8 cellular contexts compared by ENCODE assay signal in the genomic region with DNA sequence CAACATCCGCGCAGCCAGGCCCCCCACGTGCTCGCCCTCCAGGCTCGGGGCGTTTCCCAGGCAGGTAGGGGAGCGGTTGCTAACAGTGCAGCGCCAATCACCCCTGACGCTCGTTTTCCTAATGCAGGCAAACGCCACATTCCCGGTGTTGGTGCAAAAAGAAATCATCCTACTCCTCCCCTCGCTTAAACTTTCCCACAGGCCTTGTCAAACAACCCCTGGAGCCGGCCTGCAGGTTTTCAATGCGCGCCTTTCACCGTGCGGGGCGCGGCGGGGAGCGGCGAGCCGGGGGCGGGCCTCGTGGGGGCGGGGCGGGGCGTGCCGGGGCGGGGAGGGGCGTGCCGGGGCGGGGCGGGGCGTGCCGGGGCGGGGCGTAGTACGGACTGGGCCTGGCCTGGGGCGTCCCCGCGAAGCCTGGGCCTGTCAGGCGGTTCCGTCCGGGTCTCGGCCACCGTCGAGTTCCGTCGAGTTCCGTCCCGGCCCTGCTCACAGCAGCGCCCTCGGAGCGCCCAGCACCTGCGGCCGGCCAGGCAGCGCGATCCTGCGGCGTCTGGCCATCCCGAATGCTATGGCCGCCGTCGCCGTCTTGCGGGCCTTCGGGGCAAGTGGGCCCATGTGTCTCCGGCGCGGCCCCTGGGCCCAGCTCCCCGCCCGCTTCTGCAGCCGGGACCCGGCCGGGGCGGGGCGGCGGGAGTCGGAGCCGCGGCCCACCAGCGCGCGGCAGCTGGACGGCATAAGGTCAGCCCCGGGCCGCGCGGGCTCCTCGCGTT. TPM values are rescaled to one million over a fixed set of nuclear protein-coding genes. Genes with fewer than 3 reads are reported as not detected.
A peak's percentile ranks its signal among the peaks of the same experiment; 100 is the strongest.
DNase-seq lines count a peak whose midpoint lies in the region; ATAC-seq and TF ChIP-seq lines count a peak whose summit lies in the region.

A gene with protein sequence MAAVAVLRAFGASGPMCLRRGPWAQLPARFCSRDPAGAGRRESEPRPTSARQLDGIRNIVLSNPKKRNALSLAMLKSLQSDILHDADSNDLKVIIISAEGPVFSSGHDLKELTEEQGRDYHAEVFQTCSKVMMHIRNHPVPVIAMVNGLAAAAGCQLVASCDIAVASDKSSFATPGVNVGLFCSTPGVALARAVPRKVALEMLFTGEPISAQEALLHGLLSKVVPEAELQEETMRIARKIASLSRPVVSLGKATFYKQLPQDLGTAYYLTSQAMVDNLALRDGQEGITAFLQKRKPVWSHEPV (plus strand): TSS at position 374 of the 770 bp plus-strand sequence. CDS start 195 bp downstream, at position 569.

- TF ChIP-seq POLR2A in breast epithelium (IDR thresholded peaks at IDR 0.05), result no peak

- DNase-seq in NCI-H82 (lab: John Stamatoyannopoulos, UW) (peak; percentile 31), NCI-H82 treated with DMSO at 0.1 percent for 48 hours (lab: John Stamatoyannopoulos, UW; ENCODE audit: unreplicated experiment) (no peak), breast epithelium (ENCODE audit: low spot score in 2 of 2) (peak in 1 of 2 donors; percentile 65), iPS-NIHi7 (ENCODE audit: extremely low spot score) (peak; percentile 85), A172 (ENCODE audit: low spot score) (no peak)
- peak; percentile 8 for DNase-seq in T-helper 2 cell treated with Interferon-gamma antibody and Interleukin-4, amounts not matched to agents 5 μg/mL and 100 μg/mL, for 36 hours (ENCODE audit: low spot score)
- peak; percentile 21 to 25 for DNase-seq in stimulated activated CD4-positive, alpha-beta T cell treated with anti-CD3 and anti-CD28 coated beads, Interleukin-15, amount 100 ng/mL, for 48 hours (ENCODE audit: low read depth in 2 of 2)

- H3K27me3 Mint-ChIP-seq in T-helper 2 cell treated with Interferon-gamma antibody and Interleukin-4, amounts not matched to agents 5 μg/mL and 100 μg/mL, for 36 hours (ENCODE audit: low read depth), result peaks cover 36% of the 10 kb centered on the region

- H3K4me1 Mint-ChIP-seq in T-helper 2 cell treated with Interferon-gamma antibody and Interleukin-4, amounts not matched to agents 5 μg/mL and 100 μg/mL, for 36 hours (ENCODE audit: low read depth), result no peaks in the 10 kb centered on the region

- H3K36me3 ChIP-seq in breast epithelium, result no peaks in the 10 kb centered on the region

- H3K4me3 ChIP-seq in breast epithelium, result peak within 1 kb of the TSS; percentile 48 to 86 (median 74)

- peaks cover 6% of the 10 kb centered on the region for H3K9me3 Mint-ChIP-seq in T-helper 2 cell treated with Interferon-gamma antibody and Interleukin-4, amounts not matched to agents 5 μg/mL and 100 μg/mL, for 36 hours

- no peak within 1 kb of the TSS for H3K27ac Mint-ChIP-seq in T-helper 2 cell treated with Interferon-gamma antibody and Interleukin-4, amounts not matched to agents 5 μg/mL and 100 μg/mL, for 36 hours

- peak within 1 kb of the TSS; percentile 35 for H3K4me3 Mint-ChIP-seq in T-helper 2 cell treated with Interferon-gamma antibody and Interleukin-4, amounts not matched to agents 5 μg/mL and 100 μg/mL, for 36 hours

- H3K9me3 ChIP-seq in breast epithelium, result no peaks in the 10 kb centered on the region

- peak; percentile 58 for ATAC-seq in HG03064 (IDR thresholded peaks at IDR 0.05; ENCODE audit: low read depth, unreplicated experiment)

- H3K4me1 ChIP-seq in breast epithelium, result no peaks in the 10 kb centered on the region

- no peaks in the 10 kb centered on the region for H3K36me3 Mint-ChIP-seq in T-helper 2 cell treated with Interferon-gamma antibody and Interleukin-4, amounts not matched to agents 5 μg/mL and 100 μg/mL, for 36 hours (ENCODE audit: low read depth)

- TF ChIP-seq CTCF in breast epithelium (IDR thresholded peaks at IDR 0.05), result no peak

- no peaks in the 10 kb centered on the region for H3K27me3 ChIP-seq in breast epithelium

- H3K27ac ChIP-seq in breast epithelium, result peak within 1 kb of the TSS; percentile 86 to 88

- intact Hi-C loops in breast epithelium (cut with DNase I; ENCODE audit: low total_unique reads), result no loop called here

RNA-seq across cellular contexts. Expression of the gene that starts here (rescaled TPM):
- 100 to 1,000 TPM in 2 of 3 donors, 10 to 100 TPM in 1; 62.6 to 256 (median 132) TPM for total RNA-seq in breast epithelium
- total RNA-seq in A172 (2014; rRNA removed; shearing (Covaris generic)), result not detected in 2 replicates

Comparison
In these comparisons a context has a peak if more than half of its experiments do, and no peak if none do; other contexts are left out.
1. RNA of the gene that starts here (total RNA-seq): 62.6 to 256 TPM in breast epithelium; not detected in A172; every median in the first group is over 10 times any median in the second.
2. DNase-seq: peak in NCI-H82 (single experiment), T-helper 2 cell treated with Interferon-gamma antibody and Interleukin-4, amounts not matched to agents 5 μg/mL and 100 μg/mL, for 36 hours (single experiment), iPS-NIHi7 (single experiment) and stimulated activated CD4-positive, alpha-beta T cell treated with anti-CD3 and anti-CD28 coated beads, Interleukin-15, amount 100 ng/mL, for 48 hours (2 of 2); none in NCI-H82 treated with DMSO at 0.1 percent for 48 hours (single experiment) and A172 (single experiment).